Comparison of ENCODE assay signal across 35 cellular contexts in genomic region chr7:57300747-57301146, GRCh38.
"Had no signal": no experiment of that assay in that cellular context is flagged by ENCODE, and none has a peak within 500 bp of the region (broad histone marks: within the 10 kb centered on the region; RNA-seq: fewer than 3 reads in every experiment).

No MANE protein-coding gene starts in this region.

- H3K9me3 ChIP-seq: MG63 had no signal

- H3K36me3 ChIP-seq: MG63 had no signal

- H3K27me3 ChIP-seq: MG63 had no signal

- H3K4me3 ChIP-seq: MG63 had no signal

- DNase-seq: MG63, MM.1S, MV-4-11, NCI-H1048, NCI-H1092, NCI-H1092 treated with DMSO at 0.1 percent for 48 hours, NCI-H1105, NCI-H1105 treated with DMSO at 0.1 percent for 48 hours, NCI-H1417, NCI-H1417 treated with DMSO at 0.1 percent for 48 hours, NCI-H1436, NCI-H1436 treated with DMSO at 0.1 percent for 48 hours, NCI-H146, NCI-H1694, NCI-H1694 treated with DMSO at 0.1 percent for 48 hours, NCI-H187, NCI-H187 treated with DMSO at 0.1 percent for 48 hours, NCI-H1930, NCI-H2029, NCI-H2029 treated with DMSO at 0.1 percent for 48 hours, NCI-H2081, NCI-H2081 treated with DMSO at 0.1 percent for 48 hours, NCI-H2107, NCI-H2171, NCI-H2171 treated with DMSO at 0.1 percent for 48 hours, NCI-H2227 treated with DMSO at 0.1 percent for 48 hours, NCI-H226, NCI-H345, NCI-H446, NCI-H446 treated with DMSO at 0.1 percent for 48 hours, NCI-H510A, NCI-H510A treated with DMSO at 0.1 percent for 48 hours, NCI-H524, NCI-H524 treated with DMSO at 0.1 percent for 48 hours, NCI-H526 had no signal
